Comparison of ENCODE assay signal across 1 cellular context in genomic region chr11:14022251-14022650, GRCh38.
TF ChIP-seq lines count a peak whose summit lies in the region.

No MANE protein-coding gene starts in this region.

TF ChIP-seq in IMR-90, 13 proteins besides CTCF, POLR2A, EP300 and RAD21 (continued from another document):
- no peak for TF ChIP-seq ELK1 (IDR thresholded peaks at IDR 0.05; ENCODE audit: borderline replicate concordance, low read depth, low read length)
- TF ChIP-seq RFX5 (IDR thresholded peaks at IDR 0.05; ENCODE audit: low read depth, low read length), result no peak
- TF ChIP-seq NFE2L2 (IDR thresholded peaks at IDR 0.05; ENCODE audit: low read depth, low read length), result no peak
- no peak for TF ChIP-seq FOS (IDR thresholded peaks at IDR 0.05; ENCODE audit: low read depth, low read length)
- no peak for TF ChIP-seq MAFK (IDR thresholded peaks at IDR 0.05; ENCODE audit: low read depth, low read length)
- TF ChIP-seq MAZ (IDR thresholded peaks at IDR 0.05; ENCODE audit: borderline replicate concordance, low read depth, low read length), result no peak
- TF ChIP-seq CHD1 (IDR thresholded peaks at IDR 0.05; ENCODE audit: low read depth, low read length), result no peak
